ENCODE assay signal across 1 cellular context in the genomic region with DNA sequence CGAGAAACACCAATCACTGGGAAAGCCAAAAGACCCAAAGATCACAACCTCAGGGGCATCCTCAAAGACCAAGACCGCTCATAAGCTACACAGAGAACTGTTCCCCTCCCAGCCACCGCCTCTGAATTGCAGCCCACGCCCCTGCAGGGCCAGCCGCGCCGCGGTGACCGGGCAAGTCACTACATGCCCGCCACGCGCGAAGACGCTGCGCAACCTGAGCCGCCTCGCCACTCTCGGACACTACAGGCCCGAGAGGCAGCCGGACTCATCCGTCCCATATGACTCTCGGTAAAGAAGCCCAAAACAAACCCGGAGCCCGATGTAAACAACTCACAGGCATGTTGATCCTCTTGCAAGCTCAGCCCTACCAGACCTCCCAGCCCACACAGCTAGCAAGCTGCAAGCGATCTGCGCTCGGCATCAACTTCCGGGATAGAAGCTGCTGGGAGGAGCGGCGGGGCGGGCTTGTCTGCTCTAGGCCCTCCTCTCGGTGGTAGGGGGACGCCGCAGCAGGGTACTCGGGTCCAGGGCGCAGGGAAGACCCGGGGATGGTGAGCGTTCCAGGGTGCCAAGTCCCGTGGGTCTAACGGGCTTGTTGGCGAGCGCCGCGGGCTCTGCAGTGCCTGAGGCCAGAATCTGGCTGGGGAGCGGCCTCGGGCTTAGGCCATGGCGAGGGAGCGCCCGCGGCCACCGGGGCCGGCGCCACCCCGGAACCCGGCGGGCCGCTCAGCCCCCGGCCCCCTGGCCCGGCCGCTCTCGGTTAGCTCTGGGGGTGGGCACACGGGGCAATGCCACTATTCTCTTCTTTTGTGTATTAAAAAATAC.
A peak's percentile ranks its signal among the peaks of the same experiment; 100 is the strongest.
TF ChIP-seq lines count a peak whose summit lies in the region.

Gene RPS27L (minus strand): TSS at position 412 of the 825 bp plus-strand sequence. CDS start 72 bp downstream, at position 340.

TF ChIP-seq in HepG2, 621 proteins besides CTCF, POLR2A, EP300 and RAD21 (continued from another document and continues in another):
- TF ChIP-seq NFAT5 (CRISPR knock-in tag; IDR thresholded peaks at IDR 0.05) (peak; percentile 82), SMARCC2 (IDR thresholded peaks at IDR 0.05) (no peak), ZNF124 (CRISPR knock-in tag; IDR thresholded peaks at IDR 0.05) (no peak; the same call in 1 of the 2 replicates), ZFY (CRISPR knock-in tag; IDR thresholded peaks at IDR 0.05) (peak; percentile 95), ZNF205 (CRISPR knock-in tag; IDR thresholded peaks at IDR 0.05) (peak; percentile 49; the same call in 1 of the 2 replicates), ZNF576 (CRISPR knock-in tag; IDR thresholded peaks at IDR 0.05) (no peak), MATR3 (CRISPR knock-in tag; IDR thresholded peaks at IDR 0.05) (no peak), ZIK1 (CRISPR knock-in tag; IDR thresholded peaks at IDR 0.05; ENCODE audit: borderline replicate concordance, low read depth) (no peak; the same call in 1 of the 2 replicates), HBP1 (CRISPR knock-in tag; IDR thresholded peaks at IDR 0.05; ENCODE audit: low read depth) (peak; percentile 93; the same call in 1 of the 2 replicates), ETV5 (CRISPR knock-in tag; IDR thresholded peaks at IDR 0.05; ENCODE audit: borderline replicate concordance) (peak; percentile 72; the same call in 1 of the 2 replicates), HMG20A (CRISPR knock-in tag; IDR thresholded peaks at IDR 0.05; ENCODE audit: borderline replicate concordance) (no peak), MIER3 (CRISPR knock-in tag; IDR thresholded peaks at IDR 0.05; ENCODE audit: borderline replicate concordance) (peak; percentile 74; the same call in 1 of the 2 replicates), FLYWCH1 (CRISPR knock-in tag; IDR thresholded peaks at IDR 0.05) (no peak), MAFK (conservative IDR thresholded peaks at IDR 0.05 in 1 of 2, IDR thresholded peaks at IDR 0.05 in 1 of 2; ENCODE audit: low read length in 2 of 2) (no peak), PHF21A (CRISPR knock-in tag; IDR thresholded peaks at IDR 0.05) (peak; percentile 47), KAT2B (IDR thresholded peaks at IDR 0.05; ENCODE audit: borderline replicate concordance, low read depth, low read length) (no peak), POGZ (CRISPR knock-in tag; IDR thresholded peaks at IDR 0.05) (peak; percentile 30; the same call in 1 of the 2 replicates), TBX2 (CRISPR knock-in tag; IDR thresholded peaks at IDR 0.05; ENCODE audit: borderline replicate concordance) (peak; percentile 83), TCF7L2 (IDR thresholded peaks at IDR 0.05; ENCODE audit: low read depth, low read length) (no peak), MNT (IDR thresholded peaks at IDR 0.05) (peak; percentile 52), SOX13 (IDR thresholded peaks at IDR 0.05) (no peak), SOX13 (CRISPR knock-in tag; conservative IDR thresholded peaks at IDR 0.05 in 1 of 2, IDR thresholded peaks at IDR 0.05 in 1 of 2) (no peak), SIN3B (IDR thresholded peaks at IDR 0.05; ENCODE audit: low read length) (no peak), ZNF280B (CRISPR knock-in tag; IDR thresholded peaks at IDR 0.05; ENCODE audit: borderline replicate concordance) (peak; percentile 65; the same call in 1 of the 2 replicates), SRY (CRISPR knock-in tag; IDR thresholded peaks at IDR 0.05) (peak; percentile 72), CCDC6 (CRISPR knock-in tag; IDR thresholded peaks at IDR 0.05) (0 out of 2 replicates have a peak, but pooled peaks have one; percentile 25), HOXA5 (CRISPR knock-in tag; IDR thresholded peaks at IDR 0.05) (peak; percentile 65; the same call in 1 of the 2 replicates), MBNL3 (CRISPR knock-in tag; conservative IDR thresholded peaks at IDR 0.05) (no peak), PRMT3 (CRISPR knock-in tag; IDR thresholded peaks at IDR 0.05; ENCODE audit: borderline replicate concordance, low read depth) (no peak), ZNF451 (CRISPR knock-in tag; IDR thresholded peaks at IDR 0.05) (peak; percentile 90), ZNF253 (CRISPR knock-in tag; IDR thresholded peaks at IDR 0.05; ENCODE audit: borderline replicate concordance) (no peak), ARNTL (CRISPR knock-in tag; IDR thresholded peaks at IDR 0.05) (no peak), ZNF556 (CRISPR knock-in tag; IDR thresholded peaks at IDR 0.05; ENCODE audit: borderline replicate concordance) (no peak), ATRX (CRISPR knock-in tag; IDR thresholded peaks at IDR 0.05; ENCODE audit: borderline replicate concordance) (no peak), ZC3H4 (CRISPR knock-in tag; IDR thresholded peaks at IDR 0.05; ENCODE audit: borderline replicate concordance) (no peak), AHR (CRISPR knock-in tag; IDR thresholded peaks at IDR 0.05) (peak; percentile 89; the same call in 1 of the 2 replicates), ISX (CRISPR knock-in tag; conservative IDR thresholded peaks at IDR 0.05) (0 out of 2 replicates have a peak, but pooled peaks have one; percentile 55), RBFOX2 (IDR thresholded peaks at IDR 0.05; ENCODE audit: low read depth, low read length) (peak; percentile 97), ZNF841 (CRISPR knock-in tag; IDR thresholded peaks at IDR 0.05; ENCODE audit: borderline replicate concordance) (no peak), SRSF1 (optimal IDR thresholded peaks at IDR 0.05; ENCODE audit: low read depth, low read length) (peak; percentile 74), GZF1 (CRISPR knock-in tag; IDR thresholded peaks at IDR 0.05) (no peak), SALL1 (CRISPR knock-in tag; IDR thresholded peaks at IDR 0.05) (peak; percentile 93), ZNF496 (CRISPR knock-in tag; IDR thresholded peaks at IDR 0.05; ENCODE audit: insufficient replicate concordance) (no peak), ZBTB42 (CRISPR knock-in tag; IDR thresholded peaks at IDR 0.05) (no peak), MTA3 (CRISPR knock-in tag; IDR thresholded peaks at IDR 0.05) (no peak), NFE2L2 (IDR thresholded peaks at IDR 0.05; ENCODE audit: low read length) (no peak), CREB1 (IDR thresholded peaks at IDR 0.05) (no peak), CREB1 (CRISPR knock-in tag; IDR thresholded peaks at IDR 0.05) (peak; percentile 21; the same call in 1 of the 2 replicates)
- TF ChIP-seq, protein P1, sequence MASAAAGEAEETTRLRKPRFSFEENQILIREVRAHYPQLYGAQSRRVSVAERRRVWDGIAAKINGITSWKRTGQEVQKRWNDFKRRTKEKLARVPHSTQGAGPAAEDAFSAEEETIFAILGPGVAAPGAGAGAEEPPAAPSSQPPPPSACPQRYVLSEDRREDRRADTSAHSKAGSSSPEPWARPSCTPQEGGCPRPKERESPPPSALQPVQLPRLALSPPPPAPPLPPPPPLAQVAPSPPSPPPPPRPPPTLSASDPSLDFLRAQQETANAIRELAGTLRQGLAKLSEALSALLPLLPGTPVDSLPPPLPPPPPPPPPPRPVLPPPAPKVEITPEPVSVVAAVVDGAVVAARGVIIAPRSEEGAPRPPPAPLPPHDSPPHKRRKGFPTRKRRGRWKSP (CRISPR knock-in tag; IDR thresholded peaks at IDR 0.05) = peak; percentile 83; the same call in 1 of the 2 replicates
- TF ChIP-seq, protein P2, sequence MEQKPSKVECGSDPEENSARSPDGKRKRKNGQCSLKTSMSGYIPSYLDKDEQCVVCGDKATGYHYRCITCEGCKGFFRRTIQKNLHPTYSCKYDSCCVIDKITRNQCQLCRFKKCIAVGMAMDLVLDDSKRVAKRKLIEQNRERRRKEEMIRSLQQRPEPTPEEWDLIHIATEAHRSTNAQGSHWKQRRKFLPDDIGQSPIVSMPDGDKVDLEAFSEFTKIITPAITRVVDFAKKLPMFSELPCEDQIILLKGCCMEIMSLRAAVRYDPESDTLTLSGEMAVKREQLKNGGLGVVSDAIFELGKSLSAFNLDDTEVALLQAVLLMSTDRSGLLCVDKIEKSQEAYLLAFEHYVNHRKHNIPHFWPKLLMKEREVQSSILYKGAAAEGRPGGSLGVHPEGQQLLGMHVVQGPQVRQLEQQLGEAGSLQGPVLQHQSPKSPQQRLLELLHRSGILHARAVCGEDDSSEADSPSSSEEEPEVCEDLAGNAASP (CRISPR knock-in tag; IDR thresholded peaks at IDR 0.05; ENCODE audit: borderline replicate concordance) = peak; percentile 56
- TF ChIP-seq, protein P3, sequence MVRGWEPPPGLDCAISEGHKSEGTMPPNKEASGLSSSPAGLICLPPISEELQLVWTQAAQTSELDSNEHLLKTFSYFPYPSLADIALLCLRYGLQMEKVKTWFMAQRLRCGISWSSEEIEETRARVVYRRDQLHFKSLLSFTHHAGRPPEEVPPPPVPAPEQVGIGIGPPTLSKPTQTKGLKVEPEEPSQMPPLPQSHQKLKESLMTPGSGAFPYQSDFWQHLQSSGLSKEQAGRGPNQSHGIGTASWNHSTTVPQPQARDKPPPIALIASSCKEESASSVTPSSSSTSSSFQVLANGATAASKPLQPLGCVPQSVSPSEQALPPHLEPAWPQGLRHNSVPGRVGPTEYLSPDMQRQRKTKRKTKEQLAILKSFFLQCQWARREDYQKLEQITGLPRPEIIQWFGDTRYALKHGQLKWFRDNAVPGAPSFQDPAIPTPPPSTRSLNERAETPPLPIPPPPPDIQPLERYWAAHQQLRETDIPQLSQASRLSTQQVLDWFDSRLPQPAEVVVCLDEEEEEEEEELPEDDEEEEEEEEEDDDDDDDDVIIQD (CRISPR knock-in tag; IDR thresholded peaks at IDR 0.05; ENCODE audit: low read depth) = peak; percentile 44; the same call in 1 of the 2 replicates
